ENCODE assay signal across 20 cellular contexts in genomic region chr16:87332150-87332549, GRCh38. TPM values are rescaled to one million over a fixed set of nuclear protein-coding genes. Genes with fewer than 3 reads are reported as not detected.
DNase-seq lines count a peak whose midpoint lies in the region; ATAC-seq lines count a peak whose summit lies in the region.
"Had no signal": no experiment of that assay in that cellular context is flagged by ENCODE, and none has a peak within 500 bp of the region (broad histone marks: within the 10 kb centered on the region; RNA-seq: fewer than 3 reads in every experiment).

No MANE protein-coding gene starts in this region.

- no peaks in the 10 kb centered on the region for H3K27me3 Mint-ChIP-seq in stimulated activated naive B cell treated with anti-CD40 and anti-IgM and Interleukin-4, amounts not matched to agents 10 μg/mL and 1 μg/mL and 100 μg/mL, for 72 hours
- H3K27me3 Mint-ChIP-seq: activated CD4-positive, alpha-beta T cell treated with anti-CD3 and anti-CD28 coated beads, Interleukin-2, amount 10 ng/mL, durations not matched to agents 7 days and 5 days; natural killer cell treated with Interleukin-12 subunit alpha and Interleukin-12 subunit beta and Interleukin-15 and Interleukin-18, amount 100 ng/mL, for 72 hours had no signal

- DNase-seq in EH (ENCODE audit: low read depth) (peak; percentile 42), HK-2 (ENCODE audit: unreplicated experiment) (peak; percentile 35), cerebellar cortex (ENCODE audit: low spot score) (peak; percentile 44), myocyte (ENCODE audit: low read depth) (peak; percentile 39), C1 segment of cervical spinal cord (lab: John Stamatoyannopoulos, UW) (no peak), SIG-M5 treated with dmso at 0.1 percent for 504 hours (lab: John Stamatoyannopoulos, UW; ENCODE audit: unreplicated experiment) (no peak)
- DNase-seq in stimulated activated naive B cell treated with anti-CD40 and anti-IgM and Interleukin-4, amounts not matched to agents 10 μg/mL and 1 μg/mL and 100 μg/mL, for 72 hours: no peak
- DNase-seq: activated CD4-positive, alpha-beta T cell treated with anti-CD3 and anti-CD28 coated beads, Interleukin-2, amount 10 ng/mL, durations not matched to agents 7 days and 5 days; activated naive CD4-positive, alpha-beta T cell treated with Interleukin-2 at 50 U/mL for 16 hours; activated T-cell treated with anti-CD3 and anti-CD28 coated beads for 4 hours; BE2C; H9; islet precursor cell; NCI-H187 treated with DMSO at 0.1 percent for 48 hours; NCI-H446 treated with DMSO at 0.1 percent for 48 hours; stimulated activated CD4-positive, alpha-beta T cell treated with anti-CD3 and anti-CD28 coated beads, Interleukin-4, amount 100 ng/mL, for 24 hours; T-helper 1 cell had no signal

- no peak overlapping the region for H3K27ac Mint-ChIP-seq in stimulated activated naive B cell treated with anti-CD40 and anti-IgM and Interleukin-4, amounts not matched to agents 10 μg/mL and 1 μg/mL and 100 μg/mL, for 72 hours
- H3K27ac Mint-ChIP-seq: activated CD4-positive, alpha-beta T cell treated with anti-CD3 and anti-CD28 coated beads, Interleukin-2, amount 10 ng/mL, durations not matched to agents 7 days and 5 days; H9; natural killer cell treated with Interleukin-12 subunit alpha and Interleukin-12 subunit beta and Interleukin-15 and Interleukin-18, amount 100 ng/mL, for 72 hours had no signal

- no peak overlapping the region for H3K4me3 Mint-ChIP-seq in stimulated activated naive B cell treated with anti-CD40 and anti-IgM and Interleukin-4, amounts not matched to agents 10 μg/mL and 1 μg/mL and 100 μg/mL, for 72 hours
- H3K4me3 Mint-ChIP-seq: activated CD4-positive, alpha-beta T cell treated with anti-CD3 and anti-CD28 coated beads, Interleukin-2, amount 10 ng/mL, durations not matched to agents 7 days and 5 days; H9; natural killer cell treated with Interleukin-12 subunit alpha and Interleukin-12 subunit beta and Interleukin-15 and Interleukin-18, amount 100 ng/mL, for 72 hours had no signal

- ATAC-seq in HG03135 (IDR thresholded peaks at IDR 0.05; ENCODE audit: unreplicated experiment): no peak
- no peak for ATAC-seq in stimulated activated naive B cell treated with anti-CD40 and anti-IgM and Interleukin-4, amounts not matched to agents 10 μg/mL and 1 μg/mL and 100 μg/mL, for 72 hours (replicated peaks)
- ATAC-seq: natural killer cell treated with Interleukin-12 subunit alpha and Interleukin-12 subunit beta and Interleukin-15 and Interleukin-18, amount 100 ng/mL, for 72 hours had no signal

- H3K36me3 Mint-ChIP-seq in stimulated activated naive B cell treated with anti-CD40 and anti-IgM and Interleukin-4, amounts not matched to agents 10 μg/mL and 1 μg/mL and 100 μg/mL, for 72 hours: peaks cover 32 to 56% of the 10 kb centered on the region in 2 donors
- H3K36me3 Mint-ChIP-seq: natural killer cell treated with Interleukin-12 subunit alpha and Interleukin-12 subunit beta and Interleukin-15 and Interleukin-18, amount 100 ng/mL, for 72 hours had no signal

- peaks cover 5 to 12% of the 10 kb centered on the region in 2 donors for H3K4me1 Mint-ChIP-seq in stimulated activated naive B cell treated with anti-CD40 and anti-IgM and Interleukin-4, amounts not matched to agents 10 μg/mL and 1 μg/mL and 100 μg/mL, for 72 hours

- H3K9me3 Mint-ChIP-seq in stimulated activated naive B cell treated with anti-CD40 and anti-IgM and Interleukin-4, amounts not matched to agents 10 μg/mL and 1 μg/mL and 100 μg/mL, for 72 hours: no peaks in the 10 kb centered on the region
- H3K9me3 Mint-ChIP-seq: activated CD4-positive, alpha-beta T cell treated with anti-CD3 and anti-CD28 coated beads, Interleukin-2, amount 10 ng/mL, durations not matched to agents 7 days and 5 days; H9; natural killer cell treated with Interleukin-12 subunit alpha and Interleukin-12 subunit beta and Interleukin-15 and Interleukin-18, amount 100 ng/mL, for 72 hours had no signal

RNA-seq across cellular contexts. Expression of gene C16orf95, which starts 15.0 kb away (rescaled TPM):
- 2.9 and 4.4 TPM in 2 replicates for total RNA-seq in myocyte
- polyA plus RNA-seq in myocyte (2012): 7.0 TPM
- total RNA-seq: ascending aorta had no signal

RNA-seq across cellular contexts. Expression of gene FBXO31, which starts 51.4 kb away (rescaled TPM):
- 37.4 and 38.9 TPM in 2 replicates for total RNA-seq in myocyte
- 28.2 TPM for polyA plus RNA-seq in myocyte (2012)

RNA-seq across cellular contexts. Expression of gene MAP1LC3B, which starts 60.0 kb away (rescaled TPM):
- total RNA-seq in myocyte: 41.1 and 41.2 TPM in 2 replicates
- 155 TPM for polyA plus RNA-seq in myocyte (2012)

Comparison
In these comparisons a context has a peak if more than half of its experiments do, and no peak if none do; other contexts are left out.
1. DNase-seq: peak in EH (single experiment), HK-2 (single experiment), cerebellar cortex (single experiment) and myocyte (single experiment); none in C1 segment of cervical spinal cord (0 of 14), stimulated activated naive B cell treated with anti-CD40 and anti-IgM and Interleukin-4, amounts not matched to agents 10 μg/mL and 1 μg/mL and 100 μg/mL, for 72 hours (single experiment) and SIG-M5 treated with dmso at 0.1 percent for 504 hours (single experiment).